1 cellular context compared by ENCODE assay signal in the genomic region with DNA sequence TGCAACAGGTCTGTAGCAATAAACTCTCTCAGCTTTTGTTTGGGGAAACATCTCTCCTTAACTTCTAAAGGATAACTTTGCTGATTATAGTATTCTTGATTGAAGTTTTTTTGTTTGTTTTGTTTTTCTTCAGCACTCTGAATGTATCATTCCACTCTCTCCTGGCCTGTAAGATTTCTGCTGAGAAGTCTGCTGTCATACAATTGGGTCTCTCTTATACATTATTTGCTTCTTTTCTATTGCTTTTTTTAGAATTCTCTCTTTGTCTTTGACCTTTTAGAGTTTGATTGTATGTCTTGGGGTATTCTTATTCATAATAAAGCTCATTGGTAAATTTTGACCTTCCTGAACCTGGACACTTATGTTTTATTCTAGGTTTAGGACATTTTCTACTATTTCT.
TF ChIP-seq lines count a peak whose summit lies in the region.

No MANE protein-coding gene starts in this region.

TF ChIP-seq in HEK293, 187 proteins besides CTCF, POLR2A, EP300 and RAD21 (continued from another document):
- TF ChIP-seq, protein P1, sequence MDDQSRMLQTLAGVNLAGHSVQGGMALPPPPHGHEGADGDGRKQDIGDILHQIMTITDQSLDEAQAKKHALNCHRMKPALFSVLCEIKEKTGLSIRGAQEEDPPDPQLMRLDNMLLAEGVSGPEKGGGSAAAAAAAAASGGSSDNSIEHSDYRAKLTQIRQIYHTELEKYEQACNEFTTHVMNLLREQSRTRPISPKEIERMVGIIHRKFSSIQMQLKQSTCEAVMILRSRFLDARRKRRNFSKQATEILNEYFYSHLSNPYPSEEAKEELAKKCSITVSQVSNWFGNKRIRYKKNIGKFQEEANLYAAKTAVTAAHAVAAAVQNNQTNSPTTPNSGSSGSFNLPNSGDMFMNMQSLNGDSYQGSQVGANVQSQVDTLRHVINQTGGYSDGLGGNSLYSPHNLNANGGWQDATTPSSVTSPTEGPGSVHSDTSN (CRISPR knock-in tag; IDR thresholded peaks at IDR 0.05), result no peak
- TF ChIP-seq ZFP41 (tag by site-specific recombination; IDR thresholded peaks at IDR 0.05; ENCODE audit: borderline replicate concordance) (no peak), SCRT2 (tag by site-specific recombination; IDR thresholded peaks at IDR 0.05) (0 out of 2 replicates have a peak, but pooled peaks have one; percentile 13)
TF ChIP-seq in HEK293: peak in this region for 1.
